Comparison of ENCODE assay signal across 25 cellular contexts in genomic region chr12:110916295-110916875, GRCh38. TPM values are rescaled to one million over a fixed set of nuclear protein-coding genes. Genes with fewer than 3 reads are reported as not detected.
DNase-seq lines count a peak whose midpoint lies in the region; ATAC-seq and TF ChIP-seq lines count a peak whose summit lies in the region.
"Had no signal": no experiment of that assay in that cellular context is flagged by ENCODE, and none has a peak within 500 bp of the region (broad histone marks: within the 10 kb centered on the region; RNA-seq: fewer than 3 reads in every experiment).

No MANE protein-coding gene starts in this region.

- no peaks in the 10 kb centered on the region for H3K4me1 Mint-ChIP-seq in T-helper 17 cell

- H3K27ac ChIP-seq in left ventricle myocardium inferior (replicated peaks) (peak overlapping the region; percentile 87), SK-N-MC (peak overlapping the region; percentile 82), epithelial cell of prostate (peak overlapping the region; percentile 76)

- peaks cover 42% of the 10 kb centered on the region for H3K27me3 Mint-ChIP-seq in T-helper 17 cell

- TF ChIP-seq CTCF in left ventricle myocardium inferior (IDR thresholded peaks at IDR 0.05; ENCODE audit: borderline replicate concordance) = no peak

- H3K36me3 ChIP-seq in left ventricle myocardium inferior (peaks cover 70% of the 10 kb centered on the region), SK-N-MC (ENCODE audit: insufficient read depth, low read length) (no peaks in the 10 kb centered on the region)

- peak overlapping the region; percentile 71 for H3K4me3 ChIP-seq in left ventricle myocardium inferior
- no peak overlapping the region for H3K4me3 ChIP-seq in SK-N-MC

- intact Hi-C loops in left ventricle myocardium inferior (cut with micrococcal nuclease) (no loop called here), left cardiac atrium (cut with DNase I) (no loop called here)

- no peak overlapping the region for H3K4me3 Mint-ChIP-seq in T-helper 17 cell
- H3K4me3 Mint-ChIP-seq: activated T-cell treated with anti-CD3 and anti-CD28 coated beads, Interleukin-2, amount 50 U/mL, for 72 hours had no signal

- no peaks in the 10 kb centered on the region for H3K36me3 Mint-ChIP-seq in T-helper 17 cell (ENCODE audit: low read depth)
- H3K36me3 Mint-ChIP-seq: activated naive CD4-positive, alpha-beta T cell treated with anti-CD3 and anti-CD28 coated beads, Interleukin-2, amount 50 U/mL, for 72 hours had no signal

- H3K9me3 ChIP-seq in left ventricle myocardium inferior (replicated peaks) = no peaks in the 10 kb centered on the region
- H3K9me3 ChIP-seq in SK-N-MC (ENCODE audit: low read depth, low read length) = no peaks in the 10 kb centered on the region
- H3K9me3 ChIP-seq in T-helper 17 cell (ENCODE audit: control insufficient read depth, low read length, poor library complexity, severe bottlenecking) = no peaks in the 10 kb centered on the region

- DNase-seq in left ventricle myocardium inferior = no peak
- DNase-seq in left cardiac atrium = no peak
- DNase-seq in SK-N-MC (ENCODE audit: low read depth, low spot score) = peak; percentile 93
- no peak for DNase-seq in epithelial cell of prostate (ENCODE audit: low read depth, low spot score)
- no peak for DNase-seq in NCI-H1436 (lab: John Stamatoyannopoulos, UW)
- no peak for DNase-seq in T-helper 17 cell
- no peak for DNase-seq in DMS79 treated with DMSO at 0.1 percent for 48 hours (lab: John Stamatoyannopoulos, UW)
- no peak for DNase-seq in HPDE6-E6E7 (ENCODE audit: extremely low spot score)
- DNase-seq: ACHN; activated CD8-positive, alpha-beta memory T cell treated with anti-CD3 and anti-CD28 coated beads for 24 hours; activated T-cell treated with anti-CD3 and anti-CD28 coated beads, Interleukin-2, amount 50 U/mL, for 72 hours; C1 segment of cervical spinal cord; cortex of kidney; GDM1; NCI-H1105 treated with DMSO at 0.1 percent for 48 hours; NCI-H524 treated with DMSO at 0.1 percent for 48 hours; stimulated activated CD4-positive, alpha-beta T cell treated with anti-CD3 and anti-CD28 coated beads, Interleukin-4, amount 100 ng/mL, for 4 hours; T-helper 9 cell had no signal

- H3K27ac Mint-ChIP-seq in T-helper 17 cell = no peak overlapping the region
- H3K27ac Mint-ChIP-seq: activated naive CD4-positive, alpha-beta T cell treated with anti-CD3 and anti-CD28 coated beads, Interleukin-2, amount 50 U/mL, for 72 hours; activated T-cell treated with anti-CD3 and anti-CD28 coated beads, Interleukin-2, amount 50 U/mL, for 72 hours had no signal

- no peak overlapping the region for H3K9ac ChIP-seq in SK-N-MC (ENCODE audit: insufficient read length)

- peaks cover 16% of the 10 kb centered on the region for H3K4me1 ChIP-seq in left ventricle myocardium inferior

- H3K27me3 ChIP-seq in left ventricle myocardium inferior (ENCODE audit: low read depth) = peaks cover 17% of the 10 kb centered on the region

- ATAC-seq in left cardiac atrium (no peak), T-helper 17 cell (no peak)
- ATAC-seq: activated CD4-positive, CD25-positive, alpha-beta regulatory T cell treated with anti-CD3 and anti-CD28 coated beads, Interleukin-2, amount 50 U/mL, for 24 hours; activated naive CD4-positive, alpha-beta T cell treated with anti-CD3 and anti-CD28 coated beads, Interleukin-2, amount 50 U/mL, for 72 hours; activated T-cell treated with anti-CD3 and anti-CD28 coated beads, Interleukin-2, amount 50 U/mL, for 72 hours had no signal

RNA-seq across cellular contexts. Expression of gene MYL2, which starts 4.0 kb away (rescaled TPM):
- total RNA-seq in left ventricle myocardium inferior (33,375 TPM), left cardiac atrium (10 to 100 TPM; 31.0 to 92.7 TPM), T-helper 17 cell (not detected)
- total RNA-seq: activated naive CD4-positive, alpha-beta T cell treated with anti-CD3 and anti-CD28 coated beads, Interleukin-2, amount 50 U/mL, for 72 hours; activated T-cell treated with anti-CD3 and anti-CD28 coated beads, Interleukin-2, amount 50 U/mL, for 72 hours; epithelial cell of proximal tubule; H4; liver; pulmonary artery endothelial cell; SK-MEL-5 had no signal

Comparison
In these comparisons a context has a peak if more than half of its experiments do, and no peak if none do; other contexts are left out.
1. RNA of gene MYL2, which starts 4.0 kb away (total RNA-seq): 33,375 TPM in left ventricle myocardium inferior (single experiment); 31.0 to 92.7 TPM in left cardiac atrium and not detected in T-helper 17 cell; every median in the first group is over 100 times any median in the second.
2. Peak in every context shown above with its lines, with median percentiles within 50 percentile points of each other: H3K27ac ChIP-seq.